1 cellular context compared by ENCODE assay signal in genomic region chr4:186485621-186486062, GRCh38.
TF ChIP-seq lines count a peak whose summit lies in the region.

No MANE protein-coding gene starts in this region.

TF ChIP-seq in H1, 55 proteins besides CTCF, POLR2A, EP300 and RAD21 (continued from another document):
- no peak for TF ChIP-seq POU5F1 (IDR thresholded peaks at IDR 0.05; ENCODE audit: low read depth, low read length)
- no peak for TF ChIP-seq JUN (IDR thresholded peaks at IDR 0.05; ENCODE audit: low read depth, low read length)
- TF ChIP-seq JUND (IDR thresholded peaks at IDR 0.05; ENCODE audit: low read length): no peak
- TF ChIP-seq, protein P1, sequence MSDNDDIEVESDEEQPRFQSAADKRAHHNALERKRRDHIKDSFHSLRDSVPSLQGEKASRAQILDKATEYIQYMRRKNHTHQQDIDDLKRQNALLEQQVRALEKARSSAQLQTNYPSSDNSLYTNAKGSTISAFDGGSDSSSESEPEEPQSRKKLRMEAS (IDR thresholded peaks at IDR 0.05): peak; percentile 33; the same call in 1 of the 2 replicates
- no peak for TF ChIP-seq SP4 (IDR thresholded peaks at IDR 0.05; ENCODE audit: low read length)
- no peak for TF ChIP-seq CHD7 (IDR thresholded peaks at IDR 0.05; ENCODE audit: insufficient replicate concordance, low read length)
